Comparison of ENCODE assay signal across 1 cellular context in genomic region chr16:8797364-8798173, GRCh38.
TF ChIP-seq lines count a peak whose summit lies in the region.

Gene PMM2, plus strand, starts transcription at chr16:8797839. Its CDS starts 44 bp downstream, at chr16:8797883.
Gene TMEM186, minus strand, starts transcription at chr16:8797639. Its CDS starts 25 bp downstream, at chr16:8797614.

TF ChIP-seq in K562, 482 proteins besides CTCF, POLR2A, EP300 and RAD21 (continued from another document and continues in another):
- TF ChIP-seq MTA3 (IDR thresholded peaks at IDR 0.05; ENCODE audit: borderline replicate concordance): no peak; the same call in 1 of the 2 replicates
- TF ChIP-seq ZNF347 (CRISPR knock-in tag; IDR thresholded peaks at IDR 0.05; ENCODE audit: low read depth): no peak
- no peak for TF ChIP-seq ZBTB2 (IDR thresholded peaks at IDR 0.05)
- no peak for TF ChIP-seq MCM7 (IDR thresholded peaks at IDR 0.05)
- no peak; the same call in 1 of the 2 replicates for TF ChIP-seq CTBP1 (IDR thresholded peaks at IDR 0.05; ENCODE audit: borderline replicate concordance)
- no peak for TF ChIP-seq XRCC5 (IDR thresholded peaks at IDR 0.05; ENCODE audit: low read depth, low read length)
- no peak for TF ChIP-seq RBM17 (IDR thresholded peaks at IDR 0.05; ENCODE audit: borderline replicate concordance, low read depth, low read length)
- TF ChIP-seq SOX6 (IDR thresholded peaks at IDR 0.05): no peak
- no peak for TF ChIP-seq ZNF140 (CRISPR knock-in tag; IDR thresholded peaks at IDR 0.05)
- no peak for TF ChIP-seq ZBTB9 (CRISPR knock-in tag; IDR thresholded peaks at IDR 0.05)
- no peak for TF ChIP-seq NCOR1 (IDR thresholded peaks at IDR 0.05)
- no peak for TF ChIP-seq ID3 (CRISPR knock-in tag; IDR thresholded peaks at IDR 0.05)
- TF ChIP-seq ID3 (tag; IDR thresholded peaks at IDR 0.05): peak; percentile 62; the same call in 1 of the 2 replicates
- no peak for TF ChIP-seq ZNF518B (CRISPR knock-in tag; IDR thresholded peaks at IDR 0.05)
- TF ChIP-seq EP400 (IDR thresholded peaks at IDR 0.05): peak; percentile 99
- no peak for TF ChIP-seq HLTF (IDR thresholded peaks at IDR 0.05)
- TF ChIP-seq ZNF766 (CRISPR knock-in tag; conservative IDR thresholded peaks at IDR 0.05): 0 out of 2 replicates have a peak, but pooled peaks have one; percentile 46
- no peak for TF ChIP-seq THRA (IDR thresholded peaks at IDR 0.05)
- TF ChIP-seq MEF2A (IDR thresholded peaks at IDR 0.05; ENCODE audit: control insufficient read depth, low read depth, low read length): no peak
- TF ChIP-seq ZNF316 (IDR thresholded peaks at IDR 0.05): no peak
- TF ChIP-seq RREB1 (CRISPR knock-in tag; IDR thresholded peaks at IDR 0.05): no peak
- TF ChIP-seq AFF1 (IDR thresholded peaks at IDR 0.05; ENCODE audit: low read depth in 1 of 2, partially characterized antibody in 2 of 2): peak in 1 of 2 experiments; percentile 94
- no peak for TF ChIP-seq SAFB (IDR thresholded peaks at IDR 0.05; ENCODE audit: borderline replicate concordance, low read depth, low read length)
- TF ChIP-seq ATF1 (CRISPR knock-in tag; IDR thresholded peaks at IDR 0.05): no peak
- TF ChIP-seq ATF1 (tag; IDR thresholded peaks at IDR 0.05): peak; percentile 74
- no peak for TF ChIP-seq ZNF707 (CRISPR knock-in tag; conservative IDR thresholded peaks at IDR 0.05)
- TF ChIP-seq ZNF3 (CRISPR knock-in tag; IDR thresholded peaks at IDR 0.05): no peak
- TF ChIP-seq PCBP2 (IDR thresholded peaks at IDR 0.05; ENCODE audit: low read depth, low read length, poor library complexity, severe bottlenecking): no peak
- no peak for TF ChIP-seq TCF7L2 (IDR thresholded peaks at IDR 0.05; ENCODE audit: low read depth, low read length)
- TF ChIP-seq BCOR (IDR thresholded peaks at IDR 0.05): no peak
- TF ChIP-seq ZFX (CRISPR knock-in tag; IDR thresholded peaks at IDR 0.05): peak; percentile 56
- no peak for TF ChIP-seq BRF1 (IDR thresholded peaks at IDR 0.05; ENCODE audit: borderline replicate concordance, extremely low read depth, insufficient read length)
- no peak for TF ChIP-seq NONO (IDR thresholded peaks at IDR 0.05; ENCODE audit: low read depth in 2 of 2, low read length in 1 of 2)
- no peak for TF ChIP-seq ZNF280A (IDR thresholded peaks at IDR 0.05; ENCODE audit: low read depth, partially characterized antibody)
- no peak for TF ChIP-seq ZBTB43 (CRISPR knock-in tag; IDR thresholded peaks at IDR 0.05)
- TF ChIP-seq ESRRA (IDR thresholded peaks at IDR 0.05; ENCODE audit: borderline replicate concordance, low read depth): peak; percentile 66; the same call in 1 of the 2 replicates
- no peak for TF ChIP-seq ZNF24 (IDR thresholded peaks at IDR 0.05)
